23 cellular contexts compared by ENCODE assay signal in the genomic region with DNA sequence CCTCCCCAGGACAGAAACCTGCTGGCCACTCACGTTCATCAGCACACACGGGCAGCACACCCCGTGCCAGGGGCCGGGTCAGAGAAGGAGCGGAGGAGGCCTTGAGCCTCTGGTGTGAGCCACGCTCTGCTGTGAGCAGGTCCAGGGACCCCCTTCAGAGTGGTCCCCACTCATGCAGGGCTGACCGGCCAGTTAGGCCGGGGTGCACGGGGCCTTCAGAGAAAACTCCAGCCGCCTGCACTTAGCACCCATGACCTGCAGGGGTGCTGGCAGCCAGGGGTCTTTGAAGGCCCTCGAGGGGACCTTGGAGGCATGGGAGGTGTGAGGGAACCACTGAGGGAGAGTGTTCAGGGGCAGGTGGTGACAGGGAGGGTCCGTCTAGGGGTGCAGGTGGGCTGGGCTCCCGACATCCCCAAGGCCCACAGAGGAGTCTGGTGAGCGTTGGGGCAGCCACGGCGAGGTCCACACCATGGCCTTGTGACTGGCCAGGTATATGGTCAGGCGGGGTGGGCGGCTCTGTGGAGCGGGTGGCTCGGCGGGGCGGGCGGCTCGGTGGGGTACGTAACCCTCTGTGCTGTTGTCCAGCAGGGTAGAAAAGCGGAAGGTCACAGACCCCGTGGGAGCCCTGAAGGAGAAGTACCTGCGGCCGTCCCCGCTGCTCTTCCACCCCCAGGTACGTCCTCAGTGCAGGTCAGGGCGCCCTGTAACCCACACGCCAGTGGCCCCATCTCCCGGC. TPM values are rescaled to one million over a fixed set of nuclear protein-coding genes. Genes with fewer than 3 reads are reported as not detected.
"Had no signal": no experiment of that assay in that cellular context is flagged by ENCODE, and none has a peak within 500 bp of the region (broad histone marks: within the 10 kb centered on the region; RNA-seq: fewer than 3 reads in every experiment).

No MANE protein-coding gene starts in this region.

- H3K4me1 Mint-ChIP-seq: memory B cell, naive B cell, WTC11 had no signal

- H3K27me3 Mint-ChIP-seq: activated naive CD8-positive, alpha-beta T cell; naive B cell had no signal

- H3K4me3 Mint-ChIP-seq: activated CD4-positive, alpha-beta memory T cell treated with anti-CD3 and anti-CD28 coated beads for 36 hours; activated naive CD8-positive, alpha-beta T cell; activated T-helper 1 cell treated with anti-CD3 and anti-CD28 coated beads, Interleukin-12 subunit alpha, Interleukin-12 subunit beta, Interleukin-2, Interleukin-4 antibody, amounts not matched to agents 30 ng/mL and 10 ng/mL and 1 ng/mL, durations not matched to agents 14 hours and 24 hours and 36 hours; effector memory CD8-positive, alpha-beta T cell; memory B cell; T-helper 1 cell treated with Interleukin-12 subunit alpha and Interleukin-12 subunit beta and Interleukin-4 antibody, amounts not matched to agents 30 μg/mL and 1 μg/mL, for 36 hours; WTC11 had no signal

- H3K27ac ChIP-seq: cardiac muscle cell, epithelial cell of prostate, foreskin keratinocyte, neutrophil, parathyroid adenoma had no signal

- H3K79me2 ChIP-seq: parathyroid adenoma had no signal

- H3K36me3 ChIP-seq: neutrophil had no signal

- FAIRE-seq: kidney, urothelium cell line had no signal

- H3K27ac Mint-ChIP-seq: activated CD4-positive, alpha-beta memory T cell treated with anti-CD3 and anti-CD28 coated beads for 36 hours; activated naive CD8-positive, alpha-beta T cell; activated T-helper 1 cell treated with anti-CD3 and anti-CD28 coated beads, Interleukin-12 subunit alpha, Interleukin-12 subunit beta, Interleukin-2, Interleukin-4 antibody, amounts not matched to agents 30 ng/mL and 10 ng/mL and 1 ng/mL, durations not matched to agents 14 hours and 24 hours and 36 hours; effector memory CD8-positive, alpha-beta T cell; memory B cell; naive B cell; T-helper 1 cell treated with Interleukin-12 subunit alpha and Interleukin-12 subunit beta and Interleukin-4 antibody, amounts not matched to agents 30 μg/mL and 1 μg/mL, for 36 hours; WTC11 had no signal

- DNase-seq: activated CD4-positive, alpha-beta memory T cell treated with anti-CD3 and anti-CD28 coated beads for 36 hours; activated CD4-positive, alpha-beta T cell treated with anti-CD3 and anti-CD28 coated beads for 4 hours; activated gamma-delta T cell treated with Interleukin-2 at 50 U/mL for 16 hours; activated T-cell treated with anti-CD3 and anti-CD28 coated beads for 4 hours; effector memory CD8-positive, alpha-beta T cell; foreskin keratinocyte; kidney; mucosa of descending colon; naive B cell; stimulated activated CD4-positive, alpha-beta T cell treated with anti-CD3 and anti-CD28 coated beads, Interleukin-2, amount 100 ng/mL, for 24 hours; stimulated activated naive CD8-positive, alpha-beta T cell treated with anti-CD3 and anti-CD28 coated beads, Interleukin-15, Interleukin-2, amounts not matched to agents 100 U/mL and 50 U/mL, for 24 hours; substantia nigra; tibial artery had no signal

- H3K9ac ChIP-seq: parathyroid adenoma had no signal

- ATAC-seq: effector memory CD8-positive, alpha-beta T cell; foreskin keratinocyte; mucosa of descending colon; stimulated activated naive CD8-positive, alpha-beta T cell treated with anti-CD3 and anti-CD28 coated beads, Interleukin-15, Interleukin-2, amounts not matched to agents 100 U/mL and 50 U/mL, for 24 hours; WTC11 had no signal

- H3K4me3 ChIP-seq: cardiac muscle cell, mucosa of descending colon, tibial artery had no signal

- H3K9me3 ChIP-seq: neutrophil had no signal

- H3K36me3 Mint-ChIP-seq: activated CD4-positive, alpha-beta memory T cell treated with anti-CD3 and anti-CD28 coated beads for 36 hours; activated naive CD8-positive, alpha-beta T cell; memory B cell had no signal

- H3K27me3 ChIP-seq: cardiac muscle cell, foreskin keratinocyte, neutrophil, tibial artery had no signal

- H3K4me1 ChIP-seq: foreskin keratinocyte, parathyroid adenoma had no signal

- H2AFZ ChIP-seq: parathyroid adenoma had no signal

RNA-seq across cellular contexts. Expression of a gene that starts 40.3 kb away (rescaled TPM):
- total RNA-seq: activated T-helper 1 cell treated with anti-CD3 and anti-CD28 coated beads, Interleukin-12 subunit alpha, Interleukin-12 subunit beta, Interleukin-2, Interleukin-4 antibody, amounts not matched to agents 30 ng/mL and 10 ng/mL and 1 ng/mL, durations not matched to agents 14 hours and 24 hours and 36 hours had no signal
